1 cellular context compared by ENCODE assay signal in the genomic region with DNA sequence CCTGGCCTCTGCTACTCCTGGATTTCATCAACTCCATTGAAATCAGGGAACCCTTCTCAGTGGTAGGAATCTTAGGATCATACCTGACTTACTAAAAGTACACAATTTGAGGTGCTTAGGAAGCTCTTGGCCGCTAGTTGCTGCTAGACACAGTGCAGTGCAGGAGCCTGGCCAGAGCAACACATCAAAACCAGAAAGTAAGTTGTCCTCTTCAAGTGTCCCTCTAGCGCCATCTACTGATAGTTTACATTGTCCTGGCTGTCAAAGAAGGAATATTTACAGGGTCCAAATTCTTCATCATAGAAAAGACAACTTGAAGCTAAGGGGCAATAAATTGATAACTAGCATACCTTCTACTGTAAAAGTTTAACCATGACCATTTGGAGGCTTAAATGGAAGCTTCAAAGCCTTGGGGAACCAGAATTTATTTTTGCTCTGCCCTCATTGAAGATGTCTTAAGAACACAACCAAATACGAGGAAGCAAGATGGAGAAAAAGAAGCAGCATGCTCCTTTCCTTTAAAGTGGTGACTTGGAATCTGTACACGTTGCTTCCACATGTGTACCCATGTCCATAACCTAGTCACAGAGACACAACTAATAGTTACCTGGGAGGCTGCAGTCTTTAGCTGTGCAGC.
TF ChIP-seq lines count a peak whose summit lies in the region.

No MANE protein-coding gene starts in this region.

TF ChIP-seq in HepG2, 621 proteins besides CTCF, POLR2A, EP300 and RAD21 (continued from another document and continues in another):
- TF ChIP-seq RERE (CRISPR knock-in tag; IDR thresholded peaks at IDR 0.05; ENCODE audit: low read depth) = no peak
- TF ChIP-seq ZNF33A (CRISPR knock-in tag; IDR thresholded peaks at IDR 0.05; ENCODE audit: borderline replicate concordance) = no peak
- TF ChIP-seq SPEN (CRISPR knock-in tag; IDR thresholded peaks at IDR 0.05; ENCODE audit: low read depth) = 0 out of 2 replicates have a peak, but pooled peaks have one; percentile 31
- no peak for TF ChIP-seq DNMT3B (CRISPR knock-in tag; conservative IDR thresholded peaks at IDR 0.05)
- TF ChIP-seq TBP (CRISPR knock-in tag; IDR thresholded peaks at IDR 0.05) = no peak
- TF ChIP-seq KAT8 (CRISPR knock-in tag; IDR thresholded peaks at IDR 0.05) = peak; percentile 38; the same call in 1 of the 2 replicates
- no peak for TF ChIP-seq HOXA9 (CRISPR knock-in tag; IDR thresholded peaks at IDR 0.05; ENCODE audit: borderline replicate concordance)
- TF ChIP-seq MTERF4 (CRISPR knock-in tag; IDR thresholded peaks at IDR 0.05) = no peak
- TF ChIP-seq JUN (CRISPR knock-in tag; IDR thresholded peaks at IDR 0.05) = no peak
- TF ChIP-seq, protein P1, sequence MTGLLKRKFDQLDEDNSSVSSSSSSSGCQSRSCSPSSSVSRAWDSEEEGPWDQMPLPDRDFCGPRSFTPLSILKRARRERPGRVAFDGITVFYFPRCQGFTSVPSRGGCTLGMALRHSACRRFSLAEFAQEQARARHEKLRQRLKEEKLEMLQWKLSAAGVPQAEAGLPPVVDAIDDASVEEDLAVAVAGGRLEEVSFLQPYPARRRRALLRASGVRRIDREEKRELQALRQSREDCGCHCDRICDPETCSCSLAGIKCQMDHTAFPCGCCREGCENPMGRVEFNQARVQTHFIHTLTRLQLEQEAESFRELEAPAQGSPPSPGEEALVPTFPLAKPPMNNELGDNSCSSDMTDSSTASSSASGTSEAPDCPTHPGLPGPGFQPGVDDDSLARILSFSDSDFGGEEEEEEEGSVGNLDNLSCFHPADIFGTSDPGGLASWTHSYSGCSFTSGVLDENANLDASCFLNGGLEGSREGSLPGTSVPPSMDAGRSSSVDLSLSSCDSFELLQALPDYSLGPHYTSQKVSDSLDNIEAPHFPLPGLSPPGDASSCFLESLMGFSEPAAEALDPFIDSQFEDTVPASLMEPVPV (CRISPR knock-in tag; IDR thresholded peaks at IDR 0.05) = no peak
- no peak for TF ChIP-seq GRHL1 (CRISPR knock-in tag; conservative IDR thresholded peaks at IDR 0.05)
- no peak for TF ChIP-seq ZNF790 (CRISPR knock-in tag; IDR thresholded peaks at IDR 0.05; ENCODE audit: borderline replicate concordance)
- no peak for TF ChIP-seq SP2 (CRISPR knock-in tag; IDR thresholded peaks at IDR 0.05)
- TF ChIP-seq ZNF780A (CRISPR knock-in tag; IDR thresholded peaks at IDR 0.05) = no peak
- no peak for TF ChIP-seq ZNF615 (CRISPR knock-in tag; IDR thresholded peaks at IDR 0.05; ENCODE audit: borderline replicate concordance)
- TF ChIP-seq ZNF670 (CRISPR knock-in tag; IDR thresholded peaks at IDR 0.05; ENCODE audit: borderline replicate concordance) = no peak
- peak; percentile 39; the same call in 1 of the 2 replicates for TF ChIP-seq ARID5B (CRISPR knock-in tag; IDR thresholded peaks at IDR 0.05)
- no peak for TF ChIP-seq ISL2 (CRISPR knock-in tag; IDR thresholded peaks at IDR 0.05)
- no peak for TF ChIP-seq SMAD3 (CRISPR knock-in tag; IDR thresholded peaks at IDR 0.05)
- TF ChIP-seq ZBTB25 (CRISPR knock-in tag; IDR thresholded peaks at IDR 0.05) = no peak
- TF ChIP-seq, protein P2, sequence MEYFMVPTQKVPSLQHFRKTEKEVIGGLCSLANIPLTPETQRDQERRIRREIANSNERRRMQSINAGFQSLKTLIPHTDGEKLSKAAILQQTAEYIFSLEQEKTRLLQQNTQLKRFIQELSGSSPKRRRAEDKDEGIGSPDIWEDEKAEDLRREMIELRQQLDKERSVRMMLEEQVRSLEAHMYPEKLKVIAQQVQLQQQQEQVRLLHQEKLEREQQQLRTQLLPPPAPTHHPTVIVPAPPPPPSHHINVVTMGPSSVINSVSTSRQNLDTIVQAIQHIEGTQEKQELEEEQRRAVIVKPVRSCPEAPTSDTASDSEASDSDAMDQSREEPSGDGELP (IDR thresholded peaks at IDR 0.05; ENCODE audit: borderline replicate concordance, low read depth) = no peak
- TF ChIP-seq SMYD3 (CRISPR knock-in tag; IDR thresholded peaks at IDR 0.05) = no peak
- TF ChIP-seq NFYB (CRISPR knock-in tag; IDR thresholded peaks at IDR 0.05) = no peak
- no peak for TF ChIP-seq ESRRA (CRISPR knock-in tag; IDR thresholded peaks at IDR 0.05; ENCODE audit: low read depth)
- no peak for TF ChIP-seq ZNF383 (CRISPR knock-in tag; IDR thresholded peaks at IDR 0.05; ENCODE audit: borderline replicate concordance)
- TF ChIP-seq ZNF792 (CRISPR knock-in tag; IDR thresholded peaks at IDR 0.05) = 0 out of 2 replicates have a peak, but pooled peaks have one; percentile 18
- TF ChIP-seq BHLHE40 (IDR thresholded peaks at IDR 0.05; ENCODE audit: low read length) = peak; percentile 35; the same call in 1 of the 2 replicates
- TF ChIP-seq FOXP1 (IDR thresholded peaks at IDR 0.05) = no peak
- TF ChIP-seq FOXP1 (CRISPR knock-in tag; IDR thresholded peaks at IDR 0.05) = no peak
- no peak for TF ChIP-seq ZBTB3 (CRISPR knock-in tag; IDR thresholded peaks at IDR 0.05; ENCODE audit: borderline replicate concordance, low read depth)
- no peak for TF ChIP-seq REXO4 (CRISPR knock-in tag; IDR thresholded peaks at IDR 0.05; ENCODE audit: borderline replicate concordance)
- no peak for TF ChIP-seq TRAFD1 (CRISPR knock-in tag; IDR thresholded peaks at IDR 0.05; ENCODE audit: borderline replicate concordance)
